Comparison of ENCODE assay signal across 17 cellular contexts in the genomic region with DNA sequence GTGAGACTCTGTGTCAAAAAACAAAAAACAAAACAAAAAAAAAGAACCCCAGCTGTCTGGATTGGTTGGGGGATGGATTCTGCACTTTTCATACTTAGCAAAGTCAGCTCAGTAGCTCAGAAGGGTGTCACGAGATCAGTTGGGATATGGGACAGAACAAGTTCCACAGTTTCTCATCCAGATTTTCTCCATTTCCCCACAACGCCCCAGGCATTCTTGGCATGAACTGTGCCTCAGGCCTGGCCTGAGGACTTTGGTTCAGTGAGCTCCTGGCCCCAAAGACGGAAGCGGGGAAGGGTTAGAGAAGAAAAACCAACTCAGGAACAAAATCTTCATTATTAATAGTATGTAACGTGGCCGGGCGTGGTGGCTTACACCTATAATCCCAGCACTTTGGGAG. TPM values are rescaled to one million over a fixed set of nuclear protein-coding genes. Genes with fewer than 3 reads are reported as not detected.
A peak's percentile ranks its signal among the peaks of the same experiment; 100 is the strongest.
DNase-seq lines count a peak whose midpoint lies in the region; ATAC-seq and TF ChIP-seq lines count a peak whose summit lies in the region.
"Had no signal": no experiment of that assay in that cellular context is flagged by ENCODE, and none has a peak within 500 bp of the region (broad histone marks: within the 10 kb centered on the region; RNA-seq: fewer than 3 reads in every experiment).

No MANE protein-coding gene starts in this region.

- peak overlapping the region; percentile 91 for H3K4me3 Mint-ChIP-seq in activated naive CD4-positive, alpha-beta T cell treated with anti-CD3 and anti-CD28 coated beads, Interleukin-2, amount 50 U/mL, for 24 hours
- H3K4me3 Mint-ChIP-seq in activated T-helper 1 cell treated with anti-CD3 and anti-CD28 coated beads, Interleukin-12 subunit alpha, Interleukin-12 subunit beta, Interleukin-2, Interleukin-4 antibody, amounts not matched to agents 30 ng/mL and 10 ng/mL and 1 ng/mL, durations not matched to agents 14 hours and 24 hours and 36 hours: peak overlapping the region; percentile 91

- TF ChIP-seq POLR2A in spleen (IDR thresholded peaks at IDR 0.05): no peak

- no peak for TF ChIP-seq CTCF in spleen (IDR thresholded peaks at IDR 0.05 in 8 of 11, conservative IDR thresholded peaks at IDR 0.05 in 3 of 11)

- ATAC-seq in GM21390 (IDR thresholded peaks at IDR 0.05; ENCODE audit: unreplicated experiment): no peak
- ATAC-seq: gastrocnemius medialis, HepG2, left lobe of liver had no signal

- no peaks in the 10 kb centered on the region for H3K27me3 Mint-ChIP-seq in activated naive CD4-positive, alpha-beta T cell treated with anti-CD3 and anti-CD28 coated beads, Interleukin-2, amount 50 U/mL, for 24 hours
- no peaks in the 10 kb centered on the region for H3K27me3 Mint-ChIP-seq in activated T-helper 1 cell treated with anti-CD3 and anti-CD28 coated beads, Interleukin-12 subunit alpha, Interleukin-12 subunit beta, Interleukin-2, Interleukin-4 antibody, amounts not matched to agents 30 ng/mL and 10 ng/mL and 1 ng/mL, durations not matched to agents 14 hours and 24 hours and 36 hours (ENCODE audit: insufficient read depth)

- H3K4me1 ChIP-seq in mucosa of stomach (ENCODE audit: control insufficient read depth, insufficient read depth, low read length) (peaks cover 45% of the 10 kb centered on the region), spleen (peaks cover 31 to 50% (median 40%) of the 10 kb centered on the region in 6 donors)
- peaks cover 15% of the 10 kb centered on the region for H3K4me1 ChIP-seq in effector memory CD4-positive, alpha-beta T cell (ENCODE audit: control insufficient read depth, insufficient read depth, low read length, poor library complexity, severe bottlenecking)

- no peaks in the 10 kb centered on the region for H3K9me3 Mint-ChIP-seq in activated naive CD4-positive, alpha-beta T cell treated with anti-CD3 and anti-CD28 coated beads, Interleukin-2, amount 50 U/mL, for 24 hours
- H3K9me3 Mint-ChIP-seq in activated T-helper 1 cell treated with anti-CD3 and anti-CD28 coated beads, Interleukin-12 subunit alpha, Interleukin-12 subunit beta, Interleukin-2, Interleukin-4 antibody, amounts not matched to agents 30 ng/mL and 10 ng/mL and 1 ng/mL, durations not matched to agents 14 hours and 24 hours and 36 hours: no peaks in the 10 kb centered on the region

- no peak for DNase-seq in activated naive CD4-positive, alpha-beta T cell treated with Interleukin-2 at 50 U/mL for 16 hours
- no peak for DNase-seq in activated T-helper 1 cell treated with anti-CD3 and anti-CD28 coated beads, Interleukin-12 subunit alpha, Interleukin-12 subunit beta, Interleukin-2, Interleukin-4 antibody, amounts not matched to agents 30 ng/mL and 10 ng/mL and 1 ng/mL, durations not matched to agents 14 hours and 24 hours and 36 hours (ENCODE audit: low spot score)
- DNase-seq in spleen: no peak
- no peak for DNase-seq in T1000 (lab: John Stamatoyannopoulos, UW)
- no peak for DNase-seq in effector memory CD4-positive, alpha-beta T cell
- DNase-seq: activated CD4-positive, alpha-beta T cell treated with anti-CD3 and anti-CD28 coated beads for 4 hours; gastrocnemius medialis; MG63; NCI-H1694 treated with DMSO at 0.1 percent for 48 hours; NCI-H446; Right ventricle myocardium superior had no signal

- 90 to 97% (median 94%) methylated on average over 7 of the region's 7 CpGs for WGBS in spleen, 5 donors

- H3K27ac ChIP-seq in spleen: no peak overlapping the region
- H3K27ac ChIP-seq in effector memory CD4-positive, alpha-beta T cell (ENCODE audit: insufficient read depth, low read length, poor library complexity, severe bottlenecking): no peak overlapping the region
- H3K27ac ChIP-seq: gastrocnemius medialis had no signal

- no peak overlapping the region for H3K4me3 ChIP-seq in mucosa of stomach (ENCODE audit: low read length)
- H3K4me3 ChIP-seq in spleen: no peak overlapping the region
- H3K4me3 ChIP-seq in effector memory CD4-positive, alpha-beta T cell (ENCODE audit: insufficient read depth, low read depth, low read length, poor library complexity, severe bottlenecking): no peak overlapping the region
- H3K4me3 ChIP-seq: MG63 had no signal

- no peak overlapping the region for H3K27ac Mint-ChIP-seq in activated naive CD4-positive, alpha-beta T cell treated with anti-CD3 and anti-CD28 coated beads, Interleukin-2, amount 50 U/mL, for 24 hours
- no peak overlapping the region for H3K27ac Mint-ChIP-seq in activated T-helper 1 cell treated with anti-CD3 and anti-CD28 coated beads, Interleukin-12 subunit alpha, Interleukin-12 subunit beta, Interleukin-2, Interleukin-4 antibody, amounts not matched to agents 30 ng/mL and 10 ng/mL and 1 ng/mL, durations not matched to agents 14 hours and 24 hours and 36 hours

- H3K9me3 ChIP-seq in mucosa of stomach (ENCODE audit: control insufficient read depth, low read length) (no peaks in the 10 kb centered on the region), spleen (no peaks in the 10 kb centered on the region)
- H3K9me3 ChIP-seq in effector memory CD4-positive, alpha-beta T cell (ENCODE audit: control insufficient read depth, low read length): no peaks in the 10 kb centered on the region
- H3K9me3 ChIP-seq: gastrocnemius medialis, MG63, vagina had no signal

- intact Hi-C loops in activated T-helper 1 cell treated with anti-CD3 and anti-CD28 coated beads, Interleukin-12 subunit alpha, Interleukin-12 subunit beta, Interleukin-2, Interleukin-4 antibody, amounts not matched to agents 30 ng/mL and 10 ng/mL and 1 ng/mL, durations not matched to agents 14 hours and 24 hours and 36 hours (cut with micrococcal nuclease): no loop called here
- intact Hi-C loops in spleen (cut with DNase I; ENCODE audit: low total_unique reads): no loop called here

- H3K9ac ChIP-seq in mucosa of stomach (ENCODE audit: low read length): peak overlapping the region; percentile 9

- peaks cover 7% of the 10 kb centered on the region for H3K36me3 Mint-ChIP-seq in activated naive CD4-positive, alpha-beta T cell treated with anti-CD3 and anti-CD28 coated beads, Interleukin-2, amount 50 U/mL, for 24 hours
- peaks cover 26% of the 10 kb centered on the region for H3K36me3 Mint-ChIP-seq in activated T-helper 1 cell treated with anti-CD3 and anti-CD28 coated beads, Interleukin-12 subunit alpha, Interleukin-12 subunit beta, Interleukin-2, Interleukin-4 antibody, amounts not matched to agents 30 ng/mL and 10 ng/mL and 1 ng/mL, durations not matched to agents 14 hours and 24 hours and 36 hours (ENCODE audit: low read depth)

- peaks cover 37% of the 10 kb centered on the region for H3K4me1 Mint-ChIP-seq in activated naive CD4-positive, alpha-beta T cell treated with anti-CD3 and anti-CD28 coated beads, Interleukin-2, amount 50 U/mL, for 24 hours
- H3K4me1 Mint-ChIP-seq in activated T-helper 1 cell treated with anti-CD3 and anti-CD28 coated beads, Interleukin-12 subunit alpha, Interleukin-12 subunit beta, Interleukin-2, Interleukin-4 antibody, amounts not matched to agents 30 ng/mL and 10 ng/mL and 1 ng/mL, durations not matched to agents 14 hours and 24 hours and 36 hours (ENCODE audit: low read depth): peaks cover 18% of the 10 kb centered on the region

- H3K27me3 ChIP-seq in mucosa of stomach (ENCODE audit: control insufficient read depth, insufficient read depth, low read length): no peaks in the 10 kb centered on the region
- no peaks in the 10 kb centered on the region for H3K27me3 ChIP-seq in spleen (replicated peaks in 1 of 7)
- H3K27me3 ChIP-seq in effector memory CD4-positive, alpha-beta T cell (replicated peaks; ENCODE audit: control insufficient read depth, insufficient read depth, low read length, poor library complexity, severe bottlenecking): no peaks in the 10 kb centered on the region
- H3K27me3 ChIP-seq: gastrocnemius medialis, MG63, vagina had no signal

- H3K36me3 ChIP-seq in mucosa of stomach (ENCODE audit: control insufficient read depth, insufficient read depth, low read length): peaks cover 4% of the 10 kb centered on the region
- peaks cover 0 to 36% (median 34%) of the 10 kb centered on the region in 6 donors for H3K36me3 ChIP-seq in spleen
- H3K36me3 ChIP-seq in effector memory CD4-positive, alpha-beta T cell (ENCODE audit: control insufficient read depth, insufficient read depth, low read length): peaks cover 19% of the 10 kb centered on the region

RNA-seq across cellular contexts. Expression of a gene that starts 1.9 kb away (rescaled TPM):
- 30.0 and 31.1 TPM in 2 replicates for total RNA-seq in activated T-helper 1 cell treated with anti-CD3 and anti-CD28 coated beads, Interleukin-12 subunit alpha, Interleukin-12 subunit beta, Interleukin-2, Interleukin-4 antibody, amounts not matched to agents 30 ng/mL and 10 ng/mL and 1 ng/mL, durations not matched to agents 14 hours and 24 hours and 36 hours
- 10 to 100 TPM; 31.4 to 68.4 (median 34.6) TPM for total RNA-seq in spleen
- polyA plus RNA-seq in spleen: 10 to 100 TPM; 14.6 to 35.5 (median 28.6) TPM

RNA-seq across cellular contexts. Expression of a gene that starts 2.1 kb away (rescaled TPM):
- 9.9 and 12.0 TPM in 2 replicates for total RNA-seq in activated T-helper 1 cell treated with anti-CD3 and anti-CD28 coated beads, Interleukin-12 subunit alpha, Interleukin-12 subunit beta, Interleukin-2, Interleukin-4 antibody, amounts not matched to agents 30 ng/mL and 10 ng/mL and 1 ng/mL, durations not matched to agents 14 hours and 24 hours and 36 hours
- 10 to 100 TPM; 10.8 to 17.6 (median 12.7) TPM for total RNA-seq in spleen
- polyA plus RNA-seq in spleen: 10 to 100 TPM in 2 of 3 donors, 1 to 10 TPM in 1; 9.6 to 20.9 (median 17.3) TPM

RNA-seq across cellular contexts. Expression of a gene that starts 21.5 kb away (rescaled TPM):
- 1.2 and 1.7 TPM in 2 replicates for total RNA-seq in activated T-helper 1 cell treated with anti-CD3 and anti-CD28 coated beads, Interleukin-12 subunit alpha, Interleukin-12 subunit beta, Interleukin-2, Interleukin-4 antibody, amounts not matched to agents 30 ng/mL and 10 ng/mL and 1 ng/mL, durations not matched to agents 14 hours and 24 hours and 36 hours
- 1 to 10 TPM in 4 of 7 donors, under 1 TPM in 3; 0.60 to 2.2 (median 1.4) TPM for total RNA-seq in spleen
- polyA plus RNA-seq in spleen: 1 to 10 TPM in 2 of 3 donors, under 1 TPM in 1; 0.55 to 1.8 (median 1.0) TPM
- total RNA-seq: Right ventricle myocardium superior had no signal

RNA-seq across cellular contexts. Expression of a gene that starts 58.5 kb away (rescaled TPM):
- total RNA-seq in activated T-helper 1 cell treated with anti-CD3 and anti-CD28 coated beads, Interleukin-12 subunit alpha, Interleukin-12 subunit beta, Interleukin-2, Interleukin-4 antibody, amounts not matched to agents 30 ng/mL and 10 ng/mL and 1 ng/mL, durations not matched to agents 14 hours and 24 hours and 36 hours: 134 and 137 TPM in 2 replicates
- 10 to 100 TPM; 12.1 to 31.6 (median 20.7) TPM for total RNA-seq in spleen
- 10 to 100 TPM; 41.3 to 44.1 (median 43.2) TPM for polyA plus RNA-seq in spleen

RNA-seq across cellular contexts. Expression of a gene that starts 58.7 kb away (rescaled TPM):
- 63.9 and 78.3 TPM in 2 replicates for total RNA-seq in activated T-helper 1 cell treated with anti-CD3 and anti-CD28 coated beads, Interleukin-12 subunit alpha, Interleukin-12 subunit beta, Interleukin-2, Interleukin-4 antibody, amounts not matched to agents 30 ng/mL and 10 ng/mL and 1 ng/mL, durations not matched to agents 14 hours and 24 hours and 36 hours
- total RNA-seq in spleen: 10 to 100 TPM; 20.9 to 45.6 (median 32.2) TPM
- polyA plus RNA-seq in spleen: 1 to 10 TPM; 5.1 to 9.7 (median 5.6) TPM
